In the genomic region with DNA sequence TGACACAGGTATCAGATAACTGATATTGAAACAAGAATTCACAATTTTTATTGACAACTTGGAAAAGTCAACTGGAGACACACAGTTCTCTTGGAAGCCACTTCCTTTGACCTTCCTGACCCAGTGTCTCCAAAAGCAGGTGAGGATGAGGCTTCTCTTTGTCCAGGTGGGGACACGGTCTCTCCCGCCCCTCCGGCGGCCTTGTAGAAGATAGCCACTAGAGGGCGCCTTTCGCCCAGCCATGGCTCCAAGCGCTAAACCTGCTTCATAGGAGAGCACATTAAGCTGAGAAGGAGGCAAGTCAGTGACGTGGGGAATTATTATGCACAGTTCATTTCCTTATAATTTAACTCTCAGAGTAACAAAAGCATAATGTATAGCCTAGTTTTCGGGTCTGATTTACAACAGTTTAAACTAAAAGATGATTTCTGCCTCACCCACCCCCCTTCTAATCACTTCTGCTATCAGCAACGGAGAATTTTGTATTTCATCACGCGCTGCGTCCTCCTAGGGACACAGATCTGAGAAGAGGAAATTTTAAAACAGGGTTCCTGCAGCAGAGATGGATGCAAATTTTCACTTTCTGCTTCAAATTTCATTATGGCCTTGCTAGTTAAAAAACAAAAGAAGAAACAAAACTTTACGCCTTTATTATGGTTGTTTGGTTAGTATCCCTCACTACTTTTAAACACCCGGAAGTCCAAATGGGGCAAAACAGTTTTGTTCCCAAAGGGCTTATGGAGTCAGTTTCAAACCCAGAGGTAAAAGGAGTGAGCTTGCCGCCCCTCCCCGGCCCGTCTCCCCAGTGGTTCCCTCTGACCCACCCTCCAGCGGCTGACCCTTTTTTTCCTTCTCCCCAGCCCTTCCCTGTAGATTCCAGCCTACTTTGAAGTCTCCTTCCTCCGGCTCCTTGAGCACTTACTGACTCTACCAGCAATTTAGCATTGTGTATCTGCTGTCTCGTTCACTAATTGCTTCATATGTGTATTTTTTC, we compare ENCODE assay signal across 8 cellular contexts.
A peak's percentile ranks its signal among the peaks of the same experiment; 100 is the strongest.
DNase-seq lines count a peak whose midpoint lies in the region; ATAC-seq, FAIRE-seq and TF ChIP-seq lines count a peak whose summit lies in the region.

No MANE protein-coding gene starts in this region.

- H3K14ac ChIP-seq in neuronal stem cell (ENCODE audit: low read length) = no peak overlapping the region

- H2BK5ac ChIP-seq in neuronal stem cell (ENCODE audit: low read length) = no peak overlapping the region

- H2BK12ac ChIP-seq in neuronal stem cell (ENCODE audit: low read length) = no peak overlapping the region

- no peaks in the 10 kb centered on the region for H3K36me3 Mint-ChIP-seq in activated T-helper 17 cell treated with anti-CD3 and anti-CD28 coated beads, Interleukin-2, amount 50 U/mL, for 72 hours (ENCODE audit: low read depth)

- no peaks in the 10 kb centered on the region for H3K4me1 ChIP-seq in neuronal stem cell (ENCODE audit: control insufficient read depth in 2 of 2, insufficient read depth in 1 of 2, low read depth in 1 of 2, low read length in 2 of 2)
- peaks cover 3% of the 10 kb centered on the region for H3K4me1 ChIP-seq in stomach smooth muscle (ENCODE audit: control insufficient read depth, insufficient read depth, low read length)

- H3K4me3 Mint-ChIP-seq in activated T-helper 17 cell treated with anti-CD3 and anti-CD28 coated beads, Interleukin-2, amount 50 U/mL, for 72 hours = peak overlapping the region; percentile 80

- no peak overlapping the region for H2BK120ac ChIP-seq in neuronal stem cell (ENCODE audit: low read depth, low read length)

- no peak overlapping the region for H3K18ac ChIP-seq in neuronal stem cell (ENCODE audit: low read length)

- DNase-seq in DMS79 (lab: John Stamatoyannopoulos, UW) = peak; percentile 51
- DNase-seq in Jurkat, Clone E6-1 (ENCODE audit: low read depth, low spot score) = peak; percentile 46
- DNase-seq in RCC 7860 (ENCODE audit: low spot score) = peak; percentile 44
- peak; percentile 74 for DNase-seq in fibroblast of villous mesenchyme (ENCODE audit: low read depth)
- DNase-seq in neuronal stem cell (ENCODE audit: low spot score) = peak; percentile 77

- no peak overlapping the region for H3K4ac ChIP-seq in neuronal stem cell (ENCODE audit: low read length)

- FAIRE-seq in RCC 7860 (lab: Jason Lieb, UNC) = no peak

- H3K79me1 ChIP-seq in neuronal stem cell (ENCODE audit: low read depth, low read length) = no peaks in the 10 kb centered on the region

- H4K91ac ChIP-seq in neuronal stem cell (ENCODE audit: low read depth, low read length, poor library complexity) = no peak overlapping the region

- no peak overlapping the region for H3K4me3 ChIP-seq in Jurkat, Clone E6-1 (ENCODE audit: low read length)
- peak overlapping the region; percentile 49 for H3K4me3 ChIP-seq in fibroblast of villous mesenchyme (ENCODE audit: low read depth, low read length)
- H3K4me3 ChIP-seq in neuronal stem cell (ENCODE audit: low read length in 2 of 2) = no peak overlapping the region
- peak overlapping the region; percentile 39 to 65 for H3K4me3 ChIP-seq in stomach smooth muscle (ENCODE audit: low read length in 2 of 2)

- peak; percentile 92 for ATAC-seq in GM21737 (IDR thresholded peaks at IDR 0.05; ENCODE audit: unreplicated experiment)
- ATAC-seq in activated T-helper 17 cell treated with anti-CD3 and anti-CD28 coated beads, Interleukin-2, amount 50 U/mL, for 72 hours (replicated peaks) = peak; percentile 99

- H3K27ac ChIP-seq in neuronal stem cell (replicated peaks; ENCODE audit: low read length) (no peak overlapping the region), stomach smooth muscle (ENCODE audit: low read length) (no peak overlapping the region)

- no peak overlapping the region for H3K23ac ChIP-seq in neuronal stem cell (ENCODE audit: low read depth, low read length, poor library complexity)

- H2AFZ ChIP-seq in neuronal stem cell (ENCODE audit: low read length) = no peak overlapping the region

- peak; percentile 93 for TF ChIP-seq CTCF in fibroblast of villous mesenchyme (IDR thresholded peaks at IDR 0.05; ENCODE audit: insufficient read depth, low read depth, low read length)

- peak overlapping the region; percentile 24 for H3K4me2 ChIP-seq in neuronal stem cell (ENCODE audit: insufficient read depth, low read length, poor library complexity, severe bottlenecking)

- H3K9me3 Mint-ChIP-seq in activated T-helper 17 cell treated with anti-CD3 and anti-CD28 coated beads, Interleukin-2, amount 50 U/mL, for 72 hours = no peaks in the 10 kb centered on the region

- H3K27me3 ChIP-seq in neuronal stem cell (ENCODE audit: control insufficient read depth in 3 of 3, insufficient read depth in 3 of 3, low read depth in 1 of 3, low read length in 3 of 3) (no peaks in the 10 kb centered on the region), stomach smooth muscle (ENCODE audit: control insufficient read depth in 1 of 2, insufficient read depth in 2 of 2, low read length in 2 of 2) (no peaks in the 10 kb centered on the region)

- no CpG with 5 or more reads among the region's 21 CpGs for WGBS in neuronal stem cell (ENCODE audit: extremely low coverage in 2 of 2, insufficient read length in 2 of 2, insufficient replicate concordance in 1 of 2), 2 donors

- H2BK15ac ChIP-seq in neuronal stem cell (ENCODE audit: low read length) = no peak overlapping the region

- H2AK5ac ChIP-seq in neuronal stem cell (ENCODE audit: low read depth, low read length) = no peak overlapping the region

- H3K9me3 ChIP-seq in neuronal stem cell (replicated peaks in 1 of 2; ENCODE audit: control insufficient read depth in 2 of 2, insufficient read depth in 1 of 2, low read depth in 1 of 2, low read length in 2 of 2) (no peaks in the 10 kb centered on the region), stomach smooth muscle (ENCODE audit: control insufficient read depth in 2 of 2, low read length in 2 of 2) (no peaks in the 10 kb centered on the region)

- peak overlapping the region; percentile 23 for H3K27ac Mint-ChIP-seq in activated T-helper 17 cell treated with anti-CD3 and anti-CD28 coated beads, Interleukin-2, amount 50 U/mL, for 72 hours

- H3K36me3 ChIP-seq in neuronal stem cell (replicated peaks in 1 of 2; ENCODE audit: control insufficient read depth in 2 of 2, insufficient read depth in 2 of 2, low read length in 2 of 2) (no peaks in the 10 kb centered on the region), stomach smooth muscle (ENCODE audit: control insufficient read depth in 2 of 2, insufficient read depth in 2 of 2, low read length in 2 of 2) (no peaks in the 10 kb centered on the region)

- H4K8ac ChIP-seq in neuronal stem cell (ENCODE audit: low read depth, low read length) = no peak overlapping the region

- H3K9ac ChIP-seq in neuronal stem cell (ENCODE audit: low read depth, low read length, poor library complexity) (no peak overlapping the region), stomach smooth muscle (ENCODE audit: low read length in 2 of 2) (peak overlapping the region; percentile 6)

- peaks cover 21% of the 10 kb centered on the region for H3K27me3 Mint-ChIP-seq in activated T-helper 17 cell treated with anti-CD3 and anti-CD28 coated beads, Interleukin-2, amount 50 U/mL, for 72 hours

- peaks cover 5% of the 10 kb centered on the region for H3K4me1 Mint-ChIP-seq in activated T-helper 17 cell treated with anti-CD3 and anti-CD28 coated beads, Interleukin-2, amount 50 U/mL, for 72 hours

Comparison
In these comparisons a context has a peak if more than half of its experiments do, and no peak if none do; other contexts are left out.
1. H3K4me3 ChIP-seq: peak in fibroblast of villous mesenchyme (single experiment) and stomach smooth muscle (2 of 2); none in Jurkat, Clone E6-1 (single experiment) and neuronal stem cell (0 of 2).
2. Peak in every context shown above with its lines, with median percentiles within 50 percentile points of each other: DNase-seq.